8 cellular contexts compared by ENCODE assay signal in genomic region chr22:19719055-19719482, GRCh38. TPM values are rescaled to one million over a fixed set of nuclear protein-coding genes. Genes with fewer than 3 reads are reported as not detected.
DNase-seq lines count a peak whose midpoint lies in the region; ATAC-seq and TF ChIP-seq lines count a peak whose summit lies in the region.

No MANE protein-coding gene starts in this region.

- H3K4me1 ChIP-seq in IMR-90 (ENCODE audit: control insufficient read depth, insufficient read depth, low read length): peaks cover 12% of the 10 kb centered on the region

- H3K36me3 Mint-ChIP-seq in nephron progenitor cell (ENCODE audit: low read depth): peaks cover 13% of the 10 kb centered on the region

- no peak overlapping the region for H2AK5ac ChIP-seq in IMR-90 (ENCODE audit: low read depth, low read length)

- no peak overlapping the region for H3K27ac Mint-ChIP-seq in nephron progenitor cell

- H2AK9ac ChIP-seq in IMR-90 (replicated peaks; ENCODE audit: low read depth, low read length, poor library complexity): peak overlapping the region; percentile 92

- H3K4me3 Mint-ChIP-seq in nephron progenitor cell: peak overlapping the region; percentile 76

- H2AFZ ChIP-seq in IMR-90 (replicated peaks; ENCODE audit: low read length, poor library complexity): peak overlapping the region; percentile 98

- peaks cover 0 to 4% of the 10 kb centered on the region in 2 experiments; a peak in 1 of 4 replicates for H3K79me1 ChIP-seq in IMR-90 (ENCODE audit: low read depth in 1 of 2, low read length in 2 of 2)

- H2BK5ac ChIP-seq in IMR-90 (ENCODE audit: low read depth, low read length, poor library complexity, severe bottlenecking): no peak overlapping the region

- peaks cover 13% of the 10 kb centered on the region; the same call in 1 of the 2 replicates for H3K27me3 ChIP-seq in IMR-90 (ENCODE audit: control insufficient read depth, insufficient read depth, low read length)

- in situ Hi-C loops in IMR-90 (cut with MboI; ENCODE audit: low sequenced_read_pairs): no loop called here

- H4K91ac ChIP-seq in IMR-90 (ENCODE audit: insufficient read depth, low read depth, low read length): no peak overlapping the region

- H3K4me2 ChIP-seq in IMR-90 (ENCODE audit: low read depth, low read length): no peak overlapping the region; the same call in 1 of the 2 replicates

- H3K27ac ChIP-seq in IMR-90 (ENCODE audit: insufficient read depth, low read length): no peak overlapping the region

- no peak for TF ChIP-seq POLR2A in IMR-90 (IDR thresholded peaks at IDR 0.05; ENCODE audit: low read depth, low read length)

- H3K36me3 ChIP-seq in IMR-90 (ENCODE audit: control insufficient read depth, insufficient read depth, low read length): peaks cover 16% of the 10 kb centered on the region

- no peaks in the 10 kb centered on the region for H3K9me3 ChIP-seq in IMR-90 (ENCODE audit: control insufficient read depth, insufficient read depth, low read length)

- no peak overlapping the region for H2BK120ac ChIP-seq in IMR-90 (ENCODE audit: low read depth, low read length)

- H3K4ac ChIP-seq in IMR-90 (ENCODE audit: low read depth, low read length): peak overlapping the region; percentile 43

- H3K56ac ChIP-seq in IMR-90 (ENCODE audit: extremely low read depth, insufficient read depth, low read length): no peak overlapping the region

- no peak overlapping the region for H3K18ac ChIP-seq in IMR-90 (ENCODE audit: low read depth, low read length)

- TF ChIP-seq CTCF in IMR-90 (conservative IDR thresholded peaks at IDR 0.05; ENCODE audit: low read depth, low read length) (no peak), choroid plexus epithelial cell (conservative IDR thresholded peaks at IDR 0.05; ENCODE audit: low read depth, low read length) (no peak), nephron progenitor cell (IDR thresholded peaks at IDR 0.05) (no peak)

- DNase-seq in AG08396 (ENCODE audit: low spot score) (peak; percentile 45), IMR-90 (no peak), choroid plexus epithelial cell (ENCODE audit: low read depth) (no peak), nephron progenitor cell (no peak), NCI-H2196 treated with DMSO at 0.1 percent for 48 hours (lab: John Stamatoyannopoulos, UW; ENCODE audit: unreplicated experiment) (no peak), NCI-H524 treated with DMSO at 0.1 percent for 48 hours (lab: John Stamatoyannopoulos, UW) (no peak), NCI-H1417 treated with DMSO at 0.1 percent for 48 hours (lab: John Stamatoyannopoulos, UW) (no peak)
- DNase-seq in stimulated activated naive CD4-positive, alpha-beta T cell (lab: John Stamatoyannopoulos, UW): no peak

- no peak overlapping the region for H3K23ac ChIP-seq in IMR-90 (ENCODE audit: low read depth, low read length)

- dilution Hi-C loops in IMR-90 (cut with HindIII; ENCODE audit: low sequenced_read_pairs, unreplicated experiment): no loop called here

- H3K27me3 Mint-ChIP-seq in nephron progenitor cell (ENCODE audit: low read depth, poor library complexity): peaks cover 75% of the 10 kb centered on the region

- H3K4me3 ChIP-seq in IMR-90 (ENCODE audit: insufficient read depth, low read depth, low read length) (peak overlapping the region; percentile 71), choroid plexus epithelial cell (ENCODE audit: low read depth, low read length) (peak overlapping the region; percentile 63)

- no peak overlapping the region for H4K8ac ChIP-seq in IMR-90 (ENCODE audit: low read depth in 2 of 2, low read length in 2 of 2)

- WGBS in IMR-90 (ENCODE audit: extremely low coverage in 2 of 2, insufficient read length in 1 of 2), 2 experiments: 12% methylated on average over 13 of the region's 31 CpGs; no CpG with 5 or more reads in 1 of the 2 experiments

- H3K9me1 ChIP-seq in IMR-90 (ENCODE audit: insufficient read depth, low read length): peaks cover 7% of the 10 kb centered on the region

- H2BK15ac ChIP-seq in IMR-90 (ENCODE audit: low read depth, low read length): no peak overlapping the region

- no peak for ATAC-seq in IMR-90 (ENCODE audit: low read depth)

- no peak overlapping the region for H2BK20ac ChIP-seq in IMR-90 (ENCODE audit: low read depth, low read length)

- H3K14ac ChIP-seq in IMR-90 (replicated peaks; ENCODE audit: low read depth, low read length): no peak overlapping the region; the same call in 1 of the 2 replicates

- peaks cover 26% of the 10 kb centered on the region for H3K4me1 Mint-ChIP-seq in nephron progenitor cell

- H3K9ac ChIP-seq in IMR-90 (ENCODE audit: low read depth, low read length): no peak overlapping the region

- peaks cover 6% of the 10 kb centered on the region; the same call in 1 of the 2 replicates for H4K20me1 ChIP-seq in IMR-90 (ENCODE audit: insufficient read depth, low read length)

- CTCF ChIA-PET in IMR-90 (lab: Yijun Ruan, JAX): no interaction called here

- no peak for TF ChIP-seq RAD21 in IMR-90 (IDR thresholded peaks at IDR 0.05; ENCODE audit: low read length)

- no TSS peak for BruUV-seq in IMR-90 (replicated peaks; lab: Mats Ljungman, UMichigan)

- intact Hi-C loops in IMR-90 (cut with micrococcal nuclease): no loop called here

- peaks cover 11% of the 10 kb centered on the region for H3K9me3 Mint-ChIP-seq in nephron progenitor cell

- POLR2A ChIA-PET in IMR-90 (lab: Charles Lee; ENCODE audit: unreplicated experiment): no interaction called here

- H4K5ac ChIP-seq in IMR-90 (ENCODE audit: low read depth, low read length): no peak overlapping the region

TF ChIP-seq in IMR-90, 13 proteins besides CTCF, POLR2A, EP300 and RAD21:
- 0 out of 2 replicates have a peak, but pooled peaks have one; percentile 27 for TF ChIP-seq MAZ (IDR thresholded peaks at IDR 0.05; ENCODE audit: borderline replicate concordance, low read depth, low read length)
- no peak for TF ChIP-seq SMC3 (IDR thresholded peaks at IDR 0.05; ENCODE audit: low read depth, low read length)

RNA-seq across cellular contexts. Expression of gene GP1BB, which starts 4.3 kb away (rescaled TPM):
- total RNA-seq in IMR-90 (2012; rRNA removed): 0.18 and 0.28 TPM in 2 replicates
- polyA plus RNA-seq in IMR-90 (2012; rRNA removed): 1.5 and 4.6 TPM in 2 replicates
- 1.2 and 3.0 TPM in 2 replicates for polyA plus RNA-seq in IMR-90 (2012; cell fraction: cytosol; rRNA removed)
- 7.1 and 36.7 TPM in 2 replicates for polyA plus RNA-seq in IMR-90 (2012; cell fraction: nucleus; rRNA removed; ENCODE audit: low replicate concordance)

RNA-seq across cellular contexts. Expression of gene SEPTIN5, which starts 4.8 kb away (rescaled TPM):
- 16.8 and 17.2 TPM in 2 replicates for total RNA-seq in IMR-90 (2012; rRNA removed)
- 20.7 and 22.3 TPM in 2 replicates for polyA plus RNA-seq in IMR-90 (2012; rRNA removed)
- polyA plus RNA-seq in IMR-90 (2012; cell fraction: cytosol; rRNA removed): 10.4 and 22.8 TPM in 2 replicates
- 65.7 and 90.4 TPM in 2 replicates for polyA plus RNA-seq in IMR-90 (2012; cell fraction: nucleus; rRNA removed; ENCODE audit: low replicate concordance)

RNA-seq across cellular contexts. Expression of gene TBX1, which starts 41.5 kb away (rescaled TPM):
- not detected in 2 replicates for total RNA-seq in IMR-90 (2012; rRNA removed)
- polyA plus RNA-seq in IMR-90 (2012; rRNA removed): 0.03 and 0.13 TPM in 2 replicates
- 0.03 TPM in 1 of 2 replicates, not detected in the other for polyA plus RNA-seq in IMR-90 (2012; cell fraction: cytosol; rRNA removed)
- polyA plus RNA-seq in IMR-90 (2012; cell fraction: nucleus; rRNA removed; ENCODE audit: low replicate concordance): 0.08 and 0.36 TPM in 2 replicates
